In the genomic region with DNA sequence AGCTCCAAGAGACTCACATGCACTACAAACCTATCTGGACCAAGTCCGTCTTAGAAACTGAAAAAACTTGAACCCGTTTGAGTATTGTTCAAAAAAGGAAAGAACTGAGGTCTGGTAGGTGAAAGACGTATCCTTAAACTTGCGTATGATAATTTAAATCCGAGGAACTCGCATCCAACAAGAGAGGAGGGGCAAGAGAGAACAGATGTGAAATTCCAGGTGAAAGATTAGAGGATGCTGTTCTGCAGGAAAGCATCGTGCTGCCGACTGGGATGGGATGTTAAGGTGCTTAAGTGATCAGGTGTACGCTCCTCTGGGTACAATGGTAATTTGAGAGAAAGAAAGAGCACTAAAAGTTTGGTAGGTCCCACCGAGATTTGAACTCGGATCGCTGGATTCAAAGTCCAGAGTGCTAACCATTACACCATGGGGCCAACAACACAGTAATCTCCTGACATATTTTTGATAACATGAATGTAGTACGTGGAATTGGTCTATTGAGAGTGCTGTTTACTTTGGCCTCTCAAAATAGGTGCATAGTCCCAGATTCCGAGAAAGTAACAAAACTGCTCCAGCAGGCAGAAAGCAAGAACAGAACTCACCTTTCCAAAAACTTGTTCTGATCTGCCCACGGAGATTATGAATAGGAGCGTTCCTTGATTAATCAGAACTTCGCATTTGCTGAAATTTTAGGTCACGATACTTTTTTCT, we compare ENCODE assay signal across 8 cellular contexts. TPM values are rescaled to one million over a fixed set of nuclear protein-coding genes. Genes with fewer than 3 reads are reported as not detected.
DNase-seq lines count a peak whose midpoint lies in the region; ATAC-seq, FAIRE-seq and TF ChIP-seq lines count a peak whose summit lies in the region.

No MANE protein-coding gene starts in this region.

- H3K4me3 Mint-ChIP-seq in T-helper 17 cell: peak overlapping the region; percentile 85

- FAIRE-seq in bronchial epithelial cell (lab: Jason Lieb, UNC) (no peak), keratinocyte (lab: Jason Lieb, UNC) (no peak)

- H3K36me3 ChIP-seq in bronchial epithelial cell (ENCODE audit: control insufficient read depth, insufficient read depth, low read length) (no peaks in the 10 kb centered on the region), keratinocyte (ENCODE audit: control insufficient read depth in 2 of 2, extremely low read depth in 1 of 2, insufficient read depth in 2 of 2, low read length in 2 of 2) (no peaks in the 10 kb centered on the region)

- dilution Hi-C loops in keratinocyte (cut with MboI; ENCODE audit: extremely low pct_ligation_motif_present, low sequenced_read_pairs): no loop called here

- no peaks in the 10 kb centered on the region for H4K20me1 ChIP-seq in keratinocyte (ENCODE audit: control insufficient read depth, extremely low read depth, insufficient read depth, low read length)

- H3K27ac ChIP-seq in keratinocyte (ENCODE audit: control insufficient read depth, insufficient read depth, low read length): peak overlapping the region; percentile 76

- peak overlapping the region; percentile 54 for H3K4me3 ChIP-seq in bronchial epithelial cell (ENCODE audit: low read depth, low read length)
- peak overlapping the region; percentile 40 to 91 (median 76) for H3K4me3 ChIP-seq in keratinocyte (ENCODE audit: control insufficient read depth in 2 of 3, extremely low read depth in 1 of 3, insufficient read depth in 2 of 3, low read depth in 1 of 3, low read length in 3 of 3)

- H3K27me3 Mint-ChIP-seq in T-helper 17 cell: no peaks in the 10 kb centered on the region

- H3K4me1 Mint-ChIP-seq in T-helper 17 cell: peaks cover 25% of the 10 kb centered on the region

- H3K9me1 ChIP-seq in keratinocyte (ENCODE audit: control insufficient read depth, extremely low read depth, insufficient read depth, low read length): no peaks in the 10 kb centered on the region

- H3K9me3 ChIP-seq in T-helper 17 cell (ENCODE audit: control insufficient read depth, low read length, poor library complexity, severe bottlenecking) (no peaks in the 10 kb centered on the region), keratinocyte (ENCODE audit: control insufficient read depth, low read depth, low read length) (no peaks in the 10 kb centered on the region)

- TF ChIP-seq CTCF in bronchial epithelial cell (IDR thresholded peaks at IDR 0.05; ENCODE audit: insufficient read depth, low read length, severe bottlenecking) (no peak), keratinocyte (optimal IDR thresholded peaks at IDR 0.05 in 1 of 3, IDR thresholded peaks at IDR 0.05 in 1 of 3, conservative IDR thresholded peaks at IDR 0.05 in 1 of 3; ENCODE audit: extremely low read depth in 1 of 3, insufficient read depth in 2 of 3, low read length in 3 of 3) (no peak)

- no peaks in the 10 kb centered on the region for H3K36me3 Mint-ChIP-seq in T-helper 17 cell (ENCODE audit: low read depth)

- peak overlapping the region; percentile 84 for H3K4me2 ChIP-seq in keratinocyte (ENCODE audit: control insufficient read depth, extremely low read depth, insufficient read depth, low read depth, low read length)

- peak; percentile 60 for ATAC-seq in T-helper 17 cell

- H3K27ac Mint-ChIP-seq in T-helper 17 cell: peak overlapping the region; percentile 93

- H3K27me3 ChIP-seq in bronchial epithelial cell (ENCODE audit: control insufficient read depth, insufficient read depth, low read length): no peaks in the 10 kb centered on the region
- H3K27me3 ChIP-seq in keratinocyte (ENCODE audit: control insufficient read depth, extremely low read depth, insufficient read depth, low read length): no peaks in the 10 kb centered on the region

- peaks cover 30% of the 10 kb centered on the region for H3K4me1 ChIP-seq in keratinocyte (ENCODE audit: control insufficient read depth, extremely low read depth, insufficient read depth, low read length)

- H2AFZ ChIP-seq in keratinocyte (ENCODE audit: control insufficient read depth, low read length): peak overlapping the region; percentile 78

- peak overlapping the region; percentile 46 for H3K9ac ChIP-seq in keratinocyte (ENCODE audit: control insufficient read depth, extremely low read depth, insufficient read depth, low read length)

- no peaks in the 10 kb centered on the region for H3K79me2 ChIP-seq in keratinocyte (ENCODE audit: control insufficient read depth, insufficient read depth, low read length)

- peak; percentile 34 to 50 for DNase-seq in activated CD4-positive, alpha-beta T cell treated with anti-CD3 and anti-CD28 coated beads for 24 hours (ENCODE audit: low read depth in 2 of 2)
- no peak for DNase-seq in activated CD4-positive, alpha-beta T cell treated with anti-CD3 and anti-CD28 coated beads for 1 hour
- DNase-seq in NCI-H146 (lab: John Stamatoyannopoulos, UW): peak; percentile 84
- peak in 1 of 3 donors; percentile 43 for DNase-seq in T-helper 17 cell
- DNase-seq in bronchial epithelial cell (ENCODE audit: low read depth): peak; percentile 86
- peak; percentile 73 for DNase-seq in keratinocyte (ENCODE audit: low read depth, low spot score)
- DNase-seq in stimulated activated CD4-positive, alpha-beta T cell treated with anti-CD3 and anti-CD28 coated beads, Interleukin-15, amount 100 ng/mL, for 24 hours: peak; percentile 70
- DNase-seq in mesenteric fat pad (ENCODE audit: low spot score): no peak

RNA-seq across cellular contexts. Expression of gene BTN3A2, which starts 53.5 kb away (rescaled TPM):
- total RNA-seq in T-helper 17 cell (100 to 1,000 TPM; 115 to 147 TPM), bronchial epithelial cell (0.51 and 1.3 TPM in 2 replicates), mesenteric fat pad (9.1 TPM)
- polyA plus RNA-seq in keratinocyte: 10.8 to 12.2 TPM (median 11.8 TPM) in 3 replicates
- 2.0 TPM for polyA plus RNA-seq in keratinocyte (2011; ENCODE audit: low read depth)
- 6.3 and 8.5 TPM in 2 replicates for polyA plus RNA-seq in keratinocyte (2011; cell fraction: cytosol; rRNA removed)
- 16.2 and 16.5 TPM in 2 replicates for polyA plus RNA-seq in keratinocyte (2011; cell fraction: nucleus; rRNA removed)
- 3.1 and 7.2 TPM in 2 replicates for polyA plus RNA-seq in keratinocyte (2012; ENCODE audit: low replicate concordance)
- 4.9 to 14.4 TPM (median 12.0 TPM) in 3 replicates for polyA minus RNA-seq in keratinocyte
- polyA minus RNA-seq in keratinocyte (2011; cell fraction: cytosol; rRNA and poly(A)+ RNA removed): 3.6 TPM
- polyA minus RNA-seq in keratinocyte (2011; cell fraction: nucleus; rRNA and poly(A)+ RNA removed): 2.3 and 9.9 TPM in 2 replicates

Comparison
In these comparisons a context has a peak if more than half of its experiments do, and no peak if none do; other contexts are left out.
1. DNase-seq: peak in activated CD4-positive, alpha-beta T cell treated with anti-CD3 and anti-CD28 coated beads for 24 hours (2 of 2), NCI-H146 (single experiment), bronchial epithelial cell (single experiment), keratinocyte (single experiment) and stimulated activated CD4-positive, alpha-beta T cell treated with anti-CD3 and anti-CD28 coated beads, Interleukin-15, amount 100 ng/mL, for 24 hours (single experiment); none in activated CD4-positive, alpha-beta T cell treated with anti-CD3 and anti-CD28 coated beads for 1 hour (single experiment) and mesenteric fat pad (single experiment).
2. RNA of gene BTN3A2, which starts 53.5 kb away (total RNA-seq): 115 to 147 TPM in T-helper 17 cell; 9.1 TPM in mesenteric fat pad (single experiment) and 0.51 to 1.3 TPM in bronchial epithelial cell; every median in the first group is over 10 times any median in the second.